Comparison of ENCODE assay signal across 17 cellular contexts in the genomic region with DNA sequence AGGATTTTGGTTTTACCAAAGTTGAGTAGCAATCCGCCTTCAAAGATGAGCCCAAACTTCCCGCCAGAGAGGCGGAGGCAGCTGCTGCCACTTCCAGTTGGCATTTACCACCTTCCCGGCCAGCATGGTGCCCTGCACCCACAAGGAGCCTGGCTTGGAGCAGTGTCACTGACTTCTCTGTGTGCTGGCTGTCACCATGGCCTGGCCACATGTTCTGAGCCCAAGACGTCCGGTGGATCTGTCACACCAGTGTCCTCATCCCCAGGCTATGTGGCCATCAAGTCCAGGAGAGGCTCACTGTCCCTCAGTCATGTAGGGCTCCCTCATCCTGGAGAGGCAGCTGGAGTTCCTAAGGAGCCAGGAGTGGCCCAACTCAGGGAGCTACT.
"Had no signal": no experiment of that assay in that cellular context is flagged by ENCODE, and none has a peak within 500 bp of the region (broad histone marks: within the 10 kb centered on the region; RNA-seq: fewer than 3 reads in every experiment).

No MANE protein-coding gene starts in this region.

- ATAC-seq: stimulated activated naive B cell treated with anti-CD40 and anti-IgM and Interleukin-4, amounts not matched to agents 10 μg/mL and 1 μg/mL and 100 μg/mL, for 72 hours; upper lobe of right lung had no signal

- H3K4me1 ChIP-seq: upper lobe of right lung had no signal

- H3K4me2 ChIP-seq: smooth muscle cell had no signal

- H3K9me3 ChIP-seq: ovary, SJCRH30, upper lobe of right lung had no signal

- H3K4me3 ChIP-seq: cardiac muscle cell, left ventricle myocardium inferior, ovary, SJCRH30, smooth muscle cell, upper lobe of right lung had no signal

- DNase-seq: activated CD4-positive, alpha-beta memory T cell treated with anti-CD3 and anti-CD28 coated beads for 36 hours; activated CD4-positive, alpha-beta T cell treated with anti-CD3 and anti-CD28 coated beads for 1 hour; activated CD8-positive, alpha-beta memory T cell treated with anti-CD3 and anti-CD28 coated beads, Interleukin-2, amount 50 U/mL, for 4 hours; activated naive CD4-positive, alpha-beta T cell treated with anti-CD3 and anti-CD28 coated beads, Interleukin-2, amount 10 ng/mL, durations not matched to agents 7 days and 5 days; endodermal cell; erythroblast; immature natural killer cell; left ventricle myocardium inferior; mesendoderm; ovary; retina; SJCRH30; stimulated activated CD4-positive, alpha-beta T cell treated with anti-CD3 and anti-CD28 coated beads, Interleukin-1b, Interleukin-23, amount 100 ng/mL, for 48 hours; stimulated activated naive B cell treated with anti-CD40 and anti-IgM and Interleukin-4, amounts not matched to agents 10 μg/mL and 1 μg/mL and 100 μg/mL, for 72 hours; upper lobe of right lung had no signal

- H3K27ac ChIP-seq: cardiac muscle cell, left ventricle myocardium inferior, ovary, SJCRH30, upper lobe of right lung had no signal

- H3K27me3 ChIP-seq: cardiac muscle cell, ovary, SJCRH30, upper lobe of right lung had no signal

- H3K36me3 ChIP-seq: cardiac muscle cell, left ventricle myocardium inferior, ovary, SJCRH30, upper lobe of right lung had no signal
